Comparison of ENCODE assay signal across 34 cellular contexts in genomic region chr13:31940076-31940475, GRCh38.
"Had no signal": no experiment of that assay in that cellular context is flagged by ENCODE, and none has a peak within 500 bp of the region (broad histone marks: within the 10 kb centered on the region; RNA-seq: fewer than 3 reads in every experiment).

No MANE protein-coding gene starts in this region.

- H3K27me3 ChIP-seq: MG63 had no signal

- H3K27ac ChIP-seq: KMS-11 had no signal

- DNase-seq: Karpas-422, Kasumi-1, KG1, MG63, MM.1S, MV-4-11, NCI-H1048, NCI-H1092, NCI-H1092 treated with DMSO at 0.1 percent for 48 hours, NCI-H1105, NCI-H1105 treated with DMSO at 0.1 percent for 48 hours, NCI-H1417, NCI-H1417 treated with DMSO at 0.1 percent for 48 hours, NCI-H1436, NCI-H1436 treated with DMSO at 0.1 percent for 48 hours, NCI-H146, NCI-H1694, NCI-H1694 treated with DMSO at 0.1 percent for 48 hours, NCI-H187, NCI-H187 treated with DMSO at 0.1 percent for 48 hours, NCI-H1930, NCI-H2029, NCI-H2029 treated with DMSO at 0.1 percent for 48 hours, NCI-H2081, NCI-H2081 treated with DMSO at 0.1 percent for 48 hours, NCI-H2107, NCI-H2171, NCI-H2171 treated with DMSO at 0.1 percent for 48 hours, NCI-H2227 treated with DMSO at 0.1 percent for 48 hours, NCI-H226, NCI-H345, NCI-H446, NCI-H446 treated with DMSO at 0.1 percent for 48 hours had no signal

- H3K4me3 ChIP-seq: MG63 had no signal

- H3K9me3 ChIP-seq: MG63 had no signal

- H3K36me3 ChIP-seq: MG63 had no signal
